ENCODE assay signal across 8 cellular contexts in genomic region chr17:43530303-43531081, GRCh38. TPM values are rescaled to one million over a fixed set of nuclear protein-coding genes. Genes with fewer than 3 reads are reported as not detected.
A peak's percentile ranks its signal among the peaks of the same experiment; 100 is the strongest.
DNase-seq lines count a peak whose midpoint lies in the region; TF ChIP-seq lines count a peak whose summit lies in the region.

No MANE protein-coding gene starts in this region.

- H3K4me1 ChIP-seq in transverse colon: peaks cover 13 to 35% (median 22%) of the 10 kb centered on the region in 4 donors
- H3K4me1 ChIP-seq in colonic mucosa: no peaks in the 10 kb centered on the region

- TF ChIP-seq CTCF in AG09319 (IDR thresholded peaks at IDR 0.05; ENCODE audit: low read depth, low read length): no peak
- TF ChIP-seq CTCF in astrocyte of the spinal cord (IDR thresholded peaks at IDR 0.05; ENCODE audit: low read depth, low read length): no peak
- no peak for TF ChIP-seq CTCF in transverse colon (IDR thresholded peaks at IDR 0.05)
- TF ChIP-seq CTCF in colonic mucosa (IDR thresholded peaks at IDR 0.05): no peak

- DNase-seq in AG09319 (ENCODE audit: extremely low read depth, low read depth): peak; percentile 80
- peak; percentile 81 for DNase-seq in NCI-H1694 (lab: John Stamatoyannopoulos, UW)
- peak; percentile 97 for DNase-seq in astrocyte of the spinal cord (ENCODE audit: low read depth, low spot score)
- DNase-seq in islet precursor cell: peak; percentile 100
- no peak for DNase-seq in transverse colon
- DNase-seq in stimulated activated CD4-positive, alpha-beta T cell treated with anti-CD3 and anti-CD28 coated beads, Interleukin-4, amount 100 ng/mL, for 4 hours: no peak
- no peak for DNase-seq in colonic mucosa
- DNase-seq in T-helper 2 cell treated with Interferon-gamma antibody and Interleukin-4, amounts not matched to agents 5 μg/mL and 100 μg/mL, for 36 hours (ENCODE audit: low spot score): no peak

- H3K36me3 ChIP-seq in transverse colon (no peaks in the 10 kb centered on the region), colonic mucosa (no peaks in the 10 kb centered on the region)

- H3K27ac Mint-ChIP-seq in T-helper 2 cell treated with Interferon-gamma antibody and Interleukin-4, amounts not matched to agents 5 μg/mL and 100 μg/mL, for 36 hours: no peak overlapping the region

- no peaks in the 10 kb centered on the region for H3K9me3 ChIP-seq in transverse colon
- no peaks in the 10 kb centered on the region for H3K9me3 ChIP-seq in colonic mucosa

- peaks cover 5% of the 10 kb centered on the region for H3K36me3 Mint-ChIP-seq in T-helper 2 cell treated with Interferon-gamma antibody and Interleukin-4, amounts not matched to agents 5 μg/mL and 100 μg/mL, for 36 hours (ENCODE audit: low read depth)

- H3K9ac ChIP-seq in colonic mucosa (ENCODE audit: low read depth in 2 of 2, low read length in 2 of 2): no peak overlapping the region

- H3K27me3 ChIP-seq in transverse colon (no peaks in the 10 kb centered on the region), colonic mucosa (no peaks in the 10 kb centered on the region)

- whole genome bisulfite sequencing in transverse colon (ENCODE audit: low coverage in 1 of 2), 2 donors: 48% methylated on average over 23 of the region's 23 CpGs; no CpG with 5 or more reads in 1 of the 2 donors

- H3K9me3 Mint-ChIP-seq in T-helper 2 cell treated with Interferon-gamma antibody and Interleukin-4, amounts not matched to agents 5 μg/mL and 100 μg/mL, for 36 hours: no peaks in the 10 kb centered on the region

- peaks cover 4% of the 10 kb centered on the region for H3K4me1 Mint-ChIP-seq in T-helper 2 cell treated with Interferon-gamma antibody and Interleukin-4, amounts not matched to agents 5 μg/mL and 100 μg/mL, for 36 hours (ENCODE audit: low read depth)

- H3K4me3 Mint-ChIP-seq in T-helper 2 cell treated with Interferon-gamma antibody and Interleukin-4, amounts not matched to agents 5 μg/mL and 100 μg/mL, for 36 hours: no peak overlapping the region

- no peaks in the 10 kb centered on the region for H3K27me3 Mint-ChIP-seq in T-helper 2 cell treated with Interferon-gamma antibody and Interleukin-4, amounts not matched to agents 5 μg/mL and 100 μg/mL, for 36 hours (ENCODE audit: low read depth)

- H3K4me3 ChIP-seq in astrocyte of the spinal cord (ENCODE audit: low read depth, low read length) (no peak overlapping the region), transverse colon (no peak overlapping the region), colonic mucosa (no peak overlapping the region)

- intact Hi-C loops in transverse colon (cut with DNase I; ENCODE audit: low total_unique reads) (no loop called here), colonic mucosa (cut with DNase I) (no loop called here)

- in situ Hi-C loops in astrocyte of the spinal cord (cut with HindIII; ENCODE audit: low sequenced_read_pairs) (no loop called here), transverse colon (cut with MboI; ENCODE audit: low pct_ligation_motif_present in 1 of 4, low pct_unique_long_range_greater_than_20kb in 1 of 4, low sequenced_read_pairs in 3 of 4) (no loop called here)

- no peak for TF ChIP-seq POLR2A in transverse colon (IDR thresholded peaks at IDR 0.05)

- TF ChIP-seq EP300 in transverse colon (IDR thresholded peaks at IDR 0.05; ENCODE audit: low read depth): no peak

- H3K27ac ChIP-seq in transverse colon: peak overlapping the region in 3 of 4 donors; percentile 28 to 43 (median 43)
- H3K27ac ChIP-seq in colonic mucosa: no peak overlapping the region

RNA-seq across cellular contexts. Expression of gene ETV4, which starts 15.6 kb away (rescaled TPM):
- total RNA-seq in transverse colon (1 to 10 TPM in 1 of 4 donors, under 1 TPM in 1, not detected in 2; 0.41 to 1.3 TPM), colonic mucosa (1 to 10 TPM; 1.4 to 9.0 TPM)

RNA-seq across cellular contexts. Expression of gene DHX8, which starts 46.7 kb away (rescaled TPM):
- total RNA-seq in transverse colon (10 to 100 TPM; 15.3 to 44.9 (median 36.4) TPM), colonic mucosa (10 to 100 TPM; 44.5 to 47.6 TPM)

Comparison
In these comparisons a context has a peak if more than half of its experiments do, and no peak if none do; other contexts are left out.
1. DNase-seq: peak in AG09319 (single experiment), NCI-H1694 (single experiment), astrocyte of the spinal cord (single experiment) and islet precursor cell (single experiment); none in transverse colon (single experiment), stimulated activated CD4-positive, alpha-beta T cell treated with anti-CD3 and anti-CD28 coated beads, Interleukin-4, amount 100 ng/mL, for 4 hours (0 of 2), colonic mucosa (single experiment) and T-helper 2 cell treated with Interferon-gamma antibody and Interleukin-4, amounts not matched to agents 5 μg/mL and 100 μg/mL, for 36 hours (single experiment).